Comparison of ENCODE assay signal across 1 cellular context in genomic region chr10:21978191-21978862, GRCh38.
TF ChIP-seq lines count a peak whose summit lies in the region.

No MANE protein-coding gene starts in this region.

TF ChIP-seq in GM23338, 12 proteins besides CTCF, POLR2A, EP300 and RAD21 (continued from another document):
- no peak for TF ChIP-seq REST (IDR thresholded peaks at IDR 0.05; ENCODE audit: unreplicated experiment)
- TF ChIP-seq CREB1 (CRISPR knock-in tag; IDR thresholded peaks at IDR 0.05; ENCODE audit: low read depth) = no peak
- no peak for TF ChIP-seq NANOG (IDR thresholded peaks at IDR 0.05; ENCODE audit: borderline replicate concordance)
- no peak for TF ChIP-seq EZH2phosphoT487 (IDR thresholded peaks at IDR 0.05; ENCODE audit: unreplicated experiment)
- no peak for TF ChIP-seq STAT1 (IDR thresholded peaks at IDR 0.05; ENCODE audit: unreplicated experiment)
- no peak for TF ChIP-seq ZNF114 (CRISPR knock-in tag; IDR thresholded peaks at IDR 0.05)
- no peak for TF ChIP-seq EZH2 (IDR thresholded peaks at IDR 0.05; ENCODE audit: low read depth, unreplicated experiment)
- no peak for TF ChIP-seq POLR2AphosphoS5 (IDR thresholded peaks at IDR 0.05; ENCODE audit: low read depth)
- no peak for TF ChIP-seq ZNF462 (CRISPR knock-in tag; IDR thresholded peaks at IDR 0.05)
- no peak for TF ChIP-seq ETS1 (IDR thresholded peaks at IDR 0.05)
- no peak for TF ChIP-seq JUNB (IDR thresholded peaks at IDR 0.05; ENCODE audit: unreplicated experiment)
